Comparison of ENCODE assay signal across 21 cellular contexts in genomic region chr10:3109196-3109595, GRCh38.
"Had no signal": no experiment of that assay in that cellular context is flagged by ENCODE, and none has a peak within 500 bp of the region (broad histone marks: within the 10 kb centered on the region; RNA-seq: fewer than 3 reads in every experiment).

No MANE protein-coding gene starts in this region.

- DNase-seq: activated CD4-positive, alpha-beta memory T cell treated with anti-CD3 and anti-CD28 coated beads, Interleukin-2, amount 10 ng/mL, durations not matched to agents 7 days and 5 days; activated CD4-positive, alpha-beta T cell treated with anti-CD3 and anti-CD28 coated beads, Interleukin-2, amount 50 U/mL, for 1 hour; activated CD4-positive, CD25-positive, alpha-beta regulatory T cell; activated naive CD4-positive, alpha-beta T cell treated with anti-CD3 and anti-CD28 coated beads, Interleukin-2, amount 50 U/mL, for 16 hours; activated naive CD8-positive, alpha-beta T cell treated with anti-CD3 and anti-CD28 coated beads, Interleukin-2, amount 10 ng/mL, durations not matched to agents 7 days and 5 days; anterior cingulate cortex; Kasumi-1; KBM-7; NCI-H1105 treated with DMSO at 0.1 percent for 48 hours; NCI-H146; NCI-H187 treated with DMSO at 0.1 percent for 48 hours; NCI-H2081 treated with DMSO at 0.1 percent for 48 hours; NCI-H446; NCI-H524; Peyer's patch; SIG-M5; T-helper 17 cell; T1000 had no signal

- H3K4me1 ChIP-seq: Peyer's patch had no signal

- H3K4me3 ChIP-seq: adrenal gland, Peyer's patch had no signal

- H3K36me3 ChIP-seq: adrenal gland had no signal

- H3K27me3 ChIP-seq: adrenal gland, Peyer's patch had no signal

- H3K27ac ChIP-seq: Peyer's patch, VCaP had no signal

- ATAC-seq: T-helper 17 cell had no signal

- FAIRE-seq: bronchial epithelial cell had no signal

- H3K9me3 ChIP-seq: adrenal gland, Peyer's patch had no signal
